Comparison of ENCODE assay signal across 1 cellular context in genomic region chr12:97394657-97395056, GRCh38.
TF ChIP-seq lines count a peak whose summit lies in the region.

No MANE protein-coding gene starts in this region.

TF ChIP-seq in H1, 55 proteins besides CTCF, POLR2A, EP300 and RAD21 (continued from another document):
- TF ChIP-seq MAX (IDR thresholded peaks at IDR 0.05) (no peak), RNF2 (IDR thresholded peaks at IDR 0.05; ENCODE audit: borderline replicate concordance, low read depth, low read length, missing control alignments, poor library complexity, severe bottlenecking) (no peak), SUZ12 (IDR thresholded peaks at IDR 0.05; ENCODE audit: low read length) (no peak), CHD1 (IDR thresholded peaks at IDR 0.05; ENCODE audit: low read depth, low read length) (no peak), NANOG (IDR thresholded peaks at IDR 0.05; ENCODE audit: insufficient read depth, low read depth, low read length, poor library complexity, severe bottlenecking) (no peak), SAP30 (IDR thresholded peaks at IDR 0.05; ENCODE audit: insufficient read depth, insufficient replicate concordance, low read length) (no peak), TAF7 (optimal IDR thresholded peaks at IDR 0.05; ENCODE audit: borderline replicate concordance, low read depth, low read length) (no peak), CBX5 (IDR thresholded peaks at IDR 0.05; ENCODE audit: low read depth, low read length) (no peak), SP4 (IDR thresholded peaks at IDR 0.05; ENCODE audit: low read length) (no peak), CTBP2 (IDR thresholded peaks at IDR 0.05; ENCODE audit: borderline replicate concordance, insufficient read depth, insufficient read length, low read length) (no peak), BRCA1 (IDR thresholded peaks at IDR 0.05; ENCODE audit: low read depth, low read length) (no peak), TEAD4 (IDR thresholded peaks at IDR 0.05; ENCODE audit: low read depth, low read length) (no peak), TAF1 (IDR thresholded peaks at IDR 0.05; ENCODE audit: low read depth, low read length) (no peak)
